ENCODE assay signal across 11 cellular contexts in genomic region chr10:31921031-31921430, GRCh38. TPM values are rescaled to one million over a fixed set of nuclear protein-coding genes. Genes with fewer than 3 reads are reported as not detected.
DNase-seq lines count a peak whose midpoint lies in the region; ATAC-seq, FAIRE-seq and TF ChIP-seq lines count a peak whose summit lies in the region.
"Had no signal": no experiment of that assay in that cellular context is flagged by ENCODE, and none has a peak within 500 bp of the region (broad histone marks: within the 10 kb centered on the region; RNA-seq: fewer than 3 reads in every experiment).

No MANE protein-coding gene starts in this region.

- H3K27ac ChIP-seq in A549 = 0 out of 6 replicates have a peak overlapping the region, but pooled peaks of 1 of the 2 experiments have one; percentile 15
- H3K27ac ChIP-seq in OCI-LY3 (ENCODE audit: low read length) = no peak overlapping the region
- H3K27ac ChIP-seq in suprapubic skin = no peak overlapping the region
- H3K27ac ChIP-seq in CD8-positive, alpha-beta T cell (ENCODE audit: low read depth, low read length) = no peak overlapping the region
- no peak overlapping the region for H3K27ac ChIP-seq in coronary artery
- H3K27ac ChIP-seq: C4-2B, ovary had no signal

- TF ChIP-seq POLR2A in A549 (IDR thresholded peaks at IDR 0.05; ENCODE audit: low read length) (no peak), suprapubic skin (IDR thresholded peaks at IDR 0.05) (no peak)

- H3K27me3 ChIP-seq in OCI-LY3 (ENCODE audit: low read depth, low read length) (no peaks in the 10 kb centered on the region), suprapubic skin (no peaks in the 10 kb centered on the region)
- no peaks in the 10 kb centered on the region for H3K27me3 ChIP-seq in CD8-positive, alpha-beta T cell (ENCODE audit: insufficient read depth, low read length)
- H3K27me3 ChIP-seq: ovary had no signal

- CTCF ChIA-PET in A549 (lab: Yijun Ruan, JAX) = interaction anchor here (0.9 kb wide), 1 partner anchor 9 kb away, joined by 3 read pairs; no protein-coding TSS in a partner anchor
- CTCF ChIA-PET in CD8-positive, alpha-beta T cell (lab: Charles Lee) = no interaction called here

- DNase-seq in A549 (ENCODE audit: low read depth in 1 of 2, low spot score in 1 of 2) (no peak), suprapubic skin (ENCODE audit: low spot score in 2 of 2) (no peak), HCEC 1CT (no peak), coronary artery (ENCODE audit: low spot score) (no peak)
- DNase-seq in CD8-positive, alpha-beta T cell = no peak
- DNase-seq: H7, ovary had no signal

- H3K36me3 ChIP-seq in OCI-LY3 (replicated peaks; ENCODE audit: low read depth, low read length) (peaks cover 6% of the 10 kb centered on the region), suprapubic skin (no peaks in the 10 kb centered on the region)
- H3K36me3 ChIP-seq in CD8-positive, alpha-beta T cell (ENCODE audit: insufficient read depth, low read length) = no peaks in the 10 kb centered on the region
- H3K36me3 ChIP-seq: ovary had no signal

- peaks cover 10% of the 10 kb centered on the region; the same call in 1 of the 2 replicates for H4K20me1 ChIP-seq in OCI-LY3 (ENCODE audit: insufficient read depth, low read length)

- FAIRE-seq in A549 (lab: Jason Lieb, UNC) = no peak

- H3K4me1 Mint-ChIP-seq in CD8-positive, alpha-beta T cell (ENCODE audit: low read depth) = peaks cover 63% of the 10 kb centered on the region

- H3K4me1 ChIP-seq in A549 (peaks cover 46% of the 10 kb centered on the region), OCI-LY3 (ENCODE audit: low read length) (peaks cover 7% of the 10 kb centered on the region), suprapubic skin (peaks cover 6% of the 10 kb centered on the region)
- H3K4me1 ChIP-seq in CD8-positive, alpha-beta T cell (ENCODE audit: insufficient read depth, low read length) = peaks cover 26% of the 10 kb centered on the region

- no peak overlapping the region for H3K9ac ChIP-seq in OCI-LY3 (ENCODE audit: low read length)

- H3K4me3 Mint-ChIP-seq in CD8-positive, alpha-beta T cell = no peak overlapping the region

- H3K9me3 Mint-ChIP-seq in CD8-positive, alpha-beta T cell = no peaks in the 10 kb centered on the region

- TF ChIP-seq EP300 in A549 (IDR thresholded peaks at IDR 0.05) (no peak), suprapubic skin (IDR thresholded peaks at IDR 0.05) (no peak)

- H3K4me2 ChIP-seq in A549 = 0 out of 3 replicates have a peak overlapping the region, but pooled peaks have one; percentile 5
- H3K4me2 ChIP-seq in OCI-LY3 (ENCODE audit: low read length) = 0 out of 2 replicates have a peak overlapping the region, but pooled peaks have one; percentile 7

- intact Hi-C loops in CD8-positive, alpha-beta T cell (cut with DNase I, micrococcal nuclease) = loop anchor here (10.0 kb wide), 5 partner anchors 424 to 1216 kb away; partner anchors contain the start of genes CCDC7 (in 1 of the 2), EPC1 (in 1 of the 2), ZEB1 (in 1 of the 2) and ZNF438 (in 1 of the 2)

- TF ChIP-seq RAD21 in A549 (conservative IDR thresholded peaks at IDR 0.05 in 1 of 2, IDR thresholded peaks at IDR 0.05 in 1 of 2) = no peak

- H3K4me3 ChIP-seq in A549 = no peak overlapping the region
- no peak overlapping the region for H3K4me3 ChIP-seq in OCI-LY3 (ENCODE audit: low read length)
- no peak overlapping the region for H3K4me3 ChIP-seq in suprapubic skin
- H3K4me3 ChIP-seq in CD8-positive, alpha-beta T cell (ENCODE audit: low read depth, low read length) = no peak overlapping the region
- H3K4me3 ChIP-seq in coronary artery = no peak overlapping the region
- H3K4me3 ChIP-seq: ovary had no signal

- H3K27me3 Mint-ChIP-seq in CD8-positive, alpha-beta T cell (ENCODE audit: low read depth) = no peaks in the 10 kb centered on the region

- H3K9me3 ChIP-seq in A549 = 0 out of 3 replicates have a peak, but pooled peaks cover 2% of the 10 kb centered on the region
- H3K9me3 ChIP-seq in OCI-LY3 (ENCODE audit: insufficient read depth, low read length) = no peaks in the 10 kb centered on the region
- no peaks in the 10 kb centered on the region for H3K9me3 ChIP-seq in suprapubic skin
- no peaks in the 10 kb centered on the region for H3K9me3 ChIP-seq in CD8-positive, alpha-beta T cell (ENCODE audit: low read length)
- H3K9me3 ChIP-seq: ovary had no signal

- H3K79me2 ChIP-seq in OCI-LY3 (ENCODE audit: low read length) = peaks cover 8% of the 10 kb centered on the region

- no peak overlapping the region for H3K27ac Mint-ChIP-seq in CD8-positive, alpha-beta T cell

- POLR2A ChIA-PET in A549 (lab: Yijun Ruan, JAX) = no interaction called here
- POLR2A ChIA-PET in CD8-positive, alpha-beta T cell (lab: Charles Lee) = no interaction called here

- TF ChIP-seq CTCF in A549 (IDR thresholded peaks at IDR 0.05) (no peak), OCI-LY3 (IDR thresholded peaks at IDR 0.05; ENCODE audit: low read depth, low read length) (no peak), suprapubic skin (IDR thresholded peaks at IDR 0.05) (no peak), coronary artery (IDR thresholded peaks at IDR 0.05) (no peak)
- no peak for TF ChIP-seq CTCF in CD8-positive, alpha-beta T cell (IDR thresholded peaks at IDR 0.05)

- ATAC-seq in A549 (no peak), GM18907 (IDR thresholded peaks at IDR 0.05; ENCODE audit: unreplicated experiment) (peak; percentile 67), HG02763 (IDR thresholded peaks at IDR 0.05; ENCODE audit: unreplicated experiment) (peak; percentile 50)
- no peak for ATAC-seq in CD8-positive, alpha-beta T cell

- no peaks in the 10 kb centered on the region for H3K36me3 Mint-ChIP-seq in CD8-positive, alpha-beta T cell

- no peak overlapping the region for H2AFZ ChIP-seq in OCI-LY3 (ENCODE audit: low read depth, low read length)

- 71% methylated on average over 4 of the region's 4 CpGs for WGBS in A549 (ENCODE audit: missing lambda C conversion rate)
- WGBS in suprapubic skin = 62% methylated on average over 4 of the region's 4 CpGs

TF ChIP-seq in A549, 52 proteins besides CTCF, POLR2A, EP300 and RAD21:
- TF ChIP-seq HOXB13 (CRISPR knock-in tag; IDR thresholded peaks at IDR 0.05; ENCODE audit: low read depth) = no peak
- TF ChIP-seq POLR2AphosphoS2 (conservative IDR thresholded peaks at IDR 0.05; ENCODE audit: low read length) = no peak
- TF ChIP-seq BCL3 (IDR thresholded peaks at IDR 0.05) = no peak
- TF ChIP-seq CBX8 (IDR thresholded peaks at IDR 0.05) = no peak
- TF ChIP-seq CBX2 (IDR thresholded peaks at IDR 0.05; ENCODE audit: borderline replicate concordance, low read depth) = no peak
- no peak for TF ChIP-seq HOXB5 (CRISPR knock-in tag; IDR thresholded peaks at IDR 0.05)
- TF ChIP-seq TP53 (CRISPR knock-in tag; IDR thresholded peaks at IDR 0.05) = no peak
- TF ChIP-seq SREBF2 (IDR thresholded peaks at IDR 0.05) = no peak
- no peak for TF ChIP-seq CHD2 (IDR thresholded peaks at IDR 0.05; ENCODE audit: low read length, partially characterized antibody)
- TF ChIP-seq MAZ (IDR thresholded peaks at IDR 0.05; ENCODE audit: borderline replicate concordance, low read depth, low read length) = no peak
- TF ChIP-seq HEYL (CRISPR knock-in tag; IDR thresholded peaks at IDR 0.05) = no peak
- no peak for TF ChIP-seq PHF8 (IDR thresholded peaks at IDR 0.05; ENCODE audit: borderline replicate concordance, low read depth)
- TF ChIP-seq ZSCAN20 (CRISPR knock-in tag; IDR thresholded peaks at IDR 0.05) = no peak
TF ChIP-seq in A549: peak in this region for 0.

RNA-seq across cellular contexts. Expression of gene ARHGAP12, which starts 7.6 kb away (rescaled TPM):
- polyA plus RNA-seq in A549 (2011; rRNA removed) (39.0 and 49.3 TPM in 2 replicates), A549 (2017; fragmentation: RNase III; extraction: RNeasy Plus Mini Kit Qiagen cat#74134 plus additional on column Dnase treatment) (22.1 to 26.9 TPM (median 24.8 TPM) in 3 replicates)
- polyA plus RNA-seq in A549 (2012; cell fraction: cytosol; rRNA removed) = 6.3 and 7.7 TPM in 2 replicates
- 6.2 and 12.8 TPM in 2 replicates for polyA plus RNA-seq in A549 (2012; cell fraction: nucleus; rRNA removed)
- 32.2 and 32.4 TPM in 2 replicates for polyA minus RNA-seq in A549 (2011; rRNA and poly(A)+ RNA removed)
- 10 to 100 TPM; 25.7 to 64.5 (median 39.5) TPM for total RNA-seq in suprapubic skin
- total RNA-seq in CD8-positive, alpha-beta T cell = 10 to 100 TPM; 15.7 to 15.9 TPM

Comparison
In these comparisons a context has a peak if more than half of its experiments do, and no peak if none do; other contexts are left out.
1. ATAC-seq: peak in GM18907 (single experiment) and HG02763 (single experiment); none in A549 (0 of 2) and CD8-positive, alpha-beta T cell (single experiment).